In genomic region chr19:38361633-38362075, GRCh38 we compare ENCODE assay signal across 8 cellular contexts. TPM values are rescaled to one million over a fixed set of nuclear protein-coding genes. Genes with fewer than 3 reads are reported as not detected.
DNase-seq lines count a peak whose midpoint lies in the region; ATAC-seq and TF ChIP-seq lines count a peak whose summit lies in the region.

No MANE protein-coding gene starts in this region.

- under 1% methylated on average over 37 of the region's 37 CpGs for WGBS in HUES64

- peak overlapping the region; percentile 88 for H3K4me3 Mint-ChIP-seq in activated T-helper 2 cell treated with anti-CD3 and anti-CD28 coated beads, Interferon-gamma antibody, Interleukin-2, Interleukin-4, amounts not matched to agents 10 μg/mL and 5 μg/mL and 100 μg/mL, durations not matched to agents 14 hours and 24 hours and 36 hours (ENCODE audit: low read depth)
- peak overlapping the region; percentile 83 for H3K4me3 Mint-ChIP-seq in natural killer cell treated with Interleukin-12 subunit alpha and Interleukin-12 subunit beta and Interleukin-15 and Interleukin-18, amount 100 ng/mL, for 72 hours
- peak overlapping the region; percentile 82 for H3K4me3 Mint-ChIP-seq in stimulated activated naive CD8-positive, alpha-beta T cell treated with anti-CD3 and anti-CD28 coated beads, Interleukin-15, Interleukin-2, amounts not matched to agents 100 ng/mL and 50 ng/mL, for 24 hours

- H3K27me3 ChIP-seq in HUES64 (ENCODE audit: insufficient read depth, low read length): peaks cover 40% of the 10 kb centered on the region
- peaks cover 0 to 3% of the 10 kb centered on the region in 2 donors for H3K27me3 ChIP-seq in Peyer's patch

- POLR2A ChIA-PET in GM10248 (lab: Yijun Ruan, JAX): interaction anchor here (1.3 kb wide), 1 partner anchor 13 kb away, joined by 4 read pairs; the partner anchor contains the start of gene PSMD8

- H3K27ac Mint-ChIP-seq in activated T-helper 2 cell treated with anti-CD3 and anti-CD28 coated beads, Interferon-gamma antibody, Interleukin-2, Interleukin-4, amounts not matched to agents 10 μg/mL and 5 μg/mL and 100 μg/mL, durations not matched to agents 14 hours and 24 hours and 36 hours: peak overlapping the region; percentile 81
- no peak overlapping the region for H3K27ac Mint-ChIP-seq in natural killer cell treated with Interleukin-12 subunit alpha and Interleukin-12 subunit beta and Interleukin-15 and Interleukin-18, amount 100 ng/mL, for 72 hours
- H3K27ac Mint-ChIP-seq in stimulated activated naive CD8-positive, alpha-beta T cell treated with anti-CD3 and anti-CD28 coated beads, Interleukin-15, Interleukin-2, amounts not matched to agents 100 ng/mL and 50 ng/mL, for 24 hours: no peak overlapping the region

- no peaks in the 10 kb centered on the region for H3K9me3 Mint-ChIP-seq in activated T-helper 2 cell treated with anti-CD3 and anti-CD28 coated beads, Interferon-gamma antibody, Interleukin-2, Interleukin-4, amounts not matched to agents 10 μg/mL and 5 μg/mL and 100 μg/mL, durations not matched to agents 14 hours and 24 hours and 36 hours
- H3K9me3 Mint-ChIP-seq in natural killer cell treated with Interleukin-12 subunit alpha and Interleukin-12 subunit beta and Interleukin-15 and Interleukin-18, amount 100 ng/mL, for 72 hours: no peaks in the 10 kb centered on the region
- H3K9me3 Mint-ChIP-seq in stimulated activated naive CD8-positive, alpha-beta T cell treated with anti-CD3 and anti-CD28 coated beads, Interleukin-15, Interleukin-2, amounts not matched to agents 100 ng/mL and 50 ng/mL, for 24 hours: no peaks in the 10 kb centered on the region

- no peak overlapping the region; the same call in 1 of the 2 replicates for H3K27ac ChIP-seq in HUES64 (ENCODE audit: low read depth, low read length)
- H3K27ac ChIP-seq in Peyer's patch: peak overlapping the region in 2 of 4 donors; percentile 58 to 62

- intact Hi-C loops in activated T-helper 2 cell treated with anti-CD3 and anti-CD28 coated beads, Interferon-gamma antibody, Interleukin-2, Interleukin-4, amounts not matched to agents 10 μg/mL and 5 μg/mL and 100 μg/mL, durations not matched to agents 14 hours and 24 hours and 36 hours (cut with micrococcal nuclease): loop anchor here (1.0 kb wide), 2 partner anchors 13 to 26 kb away; partner anchors contain the start of genes CATSPERG and PSMD8

- no peak overlapping the region for H3K9ac ChIP-seq in HUES64 (ENCODE audit: low read depth, low read length)

- ATAC-seq in natural killer cell treated with Interleukin-12 subunit alpha and Interleukin-12 subunit beta and Interleukin-15 and Interleukin-18, amount 100 ng/mL, for 72 hours: peak; percentile 81 to 88
- no peak for ATAC-seq in HG03196 (IDR thresholded peaks at IDR 0.05; ENCODE audit: unreplicated experiment)

- H3K36me3 Mint-ChIP-seq in activated T-helper 2 cell treated with anti-CD3 and anti-CD28 coated beads, Interferon-gamma antibody, Interleukin-2, Interleukin-4, amounts not matched to agents 10 μg/mL and 5 μg/mL and 100 μg/mL, durations not matched to agents 14 hours and 24 hours and 36 hours (ENCODE audit: low read depth): no peaks in the 10 kb centered on the region
- no peaks in the 10 kb centered on the region for H3K36me3 Mint-ChIP-seq in natural killer cell treated with Interleukin-12 subunit alpha and Interleukin-12 subunit beta and Interleukin-15 and Interleukin-18, amount 100 ng/mL, for 72 hours
- H3K36me3 Mint-ChIP-seq in stimulated activated naive CD8-positive, alpha-beta T cell treated with anti-CD3 and anti-CD28 coated beads, Interleukin-15, Interleukin-2, amounts not matched to agents 100 ng/mL and 50 ng/mL, for 24 hours (ENCODE audit: low read depth): no peaks in the 10 kb centered on the region

- H3K36me3 ChIP-seq in HUES64 (ENCODE audit: insufficient read depth, low read length) (no peaks in the 10 kb centered on the region), Peyer's patch (no peaks in the 10 kb centered on the region)

- DNase-seq in GM10248 (ENCODE audit: extremely low spot score): peak; percentile 85
- peak; percentile 72 to 88 (median 83) for DNase-seq in Peyer's patch
- DNase-seq in activated T-helper 2 cell treated with anti-CD3 and anti-CD28 coated beads, Interferon-gamma antibody, Interleukin-2, Interleukin-4, amounts not matched to agents 10 μg/mL and 5 μg/mL and 100 μg/mL, durations not matched to agents 14 hours and 24 hours and 36 hours (ENCODE audit: low spot score): peak; percentile 77
- DNase-seq in fibroblast of the aortic adventitia (ENCODE audit: low read depth): peak; percentile 48
- peak; percentile 78 for DNase-seq in natural killer cell treated with Interleukin-12 subunit alpha and Interleukin-12 subunit beta and Interleukin-15 and Interleukin-18, amount 100 ng/mL, for 72 hours (ENCODE audit: low spot score)

- peaks cover 11% of the 10 kb centered on the region for H3K4me1 Mint-ChIP-seq in activated T-helper 2 cell treated with anti-CD3 and anti-CD28 coated beads, Interferon-gamma antibody, Interleukin-2, Interleukin-4, amounts not matched to agents 10 μg/mL and 5 μg/mL and 100 μg/mL, durations not matched to agents 14 hours and 24 hours and 36 hours (ENCODE audit: low read depth)
- peaks cover 6 to 11% of the 10 kb centered on the region in 2 donors for H3K4me1 Mint-ChIP-seq in natural killer cell treated with Interleukin-12 subunit alpha and Interleukin-12 subunit beta and Interleukin-15 and Interleukin-18, amount 100 ng/mL, for 72 hours (ENCODE audit: low read depth in 2 of 2)
- H3K4me1 Mint-ChIP-seq in stimulated activated naive CD8-positive, alpha-beta T cell treated with anti-CD3 and anti-CD28 coated beads, Interleukin-15, Interleukin-2, amounts not matched to agents 100 ng/mL and 50 ng/mL, for 24 hours (ENCODE audit: low read depth): peaks cover 18% of the 10 kb centered on the region

- TF ChIP-seq POLR2A in Peyer's patch (IDR thresholded peaks at IDR 0.05): no peak

- CTCF ChIA-PET in GM10248 (lab: Yijun Ruan, JAX): interaction anchor here (0.8 to 1.6 kb wide), 2 partner anchors 41 to 460 kb away, joined by 3 read pairs; partner anchors contain the start of gene FAM98C

- peaks cover 33% of the 10 kb centered on the region for H3K27me3 Mint-ChIP-seq in activated T-helper 2 cell treated with anti-CD3 and anti-CD28 coated beads, Interferon-gamma antibody, Interleukin-2, Interleukin-4, amounts not matched to agents 10 μg/mL and 5 μg/mL and 100 μg/mL, durations not matched to agents 14 hours and 24 hours and 36 hours (ENCODE audit: low read depth)
- H3K27me3 Mint-ChIP-seq in natural killer cell treated with Interleukin-12 subunit alpha and Interleukin-12 subunit beta and Interleukin-15 and Interleukin-18, amount 100 ng/mL, for 72 hours: peaks cover 9 to 22% of the 10 kb centered on the region in 2 donors
- H3K27me3 Mint-ChIP-seq in stimulated activated naive CD8-positive, alpha-beta T cell treated with anti-CD3 and anti-CD28 coated beads, Interleukin-15, Interleukin-2, amounts not matched to agents 100 ng/mL and 50 ng/mL, for 24 hours: peaks cover 25% of the 10 kb centered on the region

- H3K4me3 ChIP-seq in HUES64 (ENCODE audit: low read length) (peak overlapping the region; percentile 75), Peyer's patch (peak overlapping the region; percentile 32 to 65 (median 63)), fibroblast of the aortic adventitia (ENCODE audit: low read depth, low read length) (peak overlapping the region; percentile 69)

- no peak for TF ChIP-seq CTCF in GM10248 (IDR thresholded peaks at IDR 0.05; ENCODE audit: control extremely low read depth, extremely low read depth, low read depth, missing control alignments)
- TF ChIP-seq CTCF in Peyer's patch (IDR thresholded peaks at IDR 0.05): peak in 5 of 6 experiments; percentile 8 to 53 (median 42)
- peak; percentile 36 for TF ChIP-seq CTCF in fibroblast of the aortic adventitia (IDR thresholded peaks at IDR 0.05; ENCODE audit: insufficient read depth, low read length)

- H3K9me3 ChIP-seq in HUES64 (ENCODE audit: insufficient read depth, low read depth, low read length): peaks cover 5% of the 10 kb centered on the region
- H3K9me3 ChIP-seq in Peyer's patch: no peaks in the 10 kb centered on the region

- no peaks in the 10 kb centered on the region for H3K4me1 ChIP-seq in HUES64 (ENCODE audit: insufficient read depth, low read length)
- peaks cover 0 to 19% (median 4%) of the 10 kb centered on the region in 4 donors for H3K4me1 ChIP-seq in Peyer's patch

RNA-seq across cellular contexts. Expression of gene PSMD8, which starts 12.7 kb away (rescaled TPM):
- 205 TPM for polyA plus RNA-seq in HUES64 (2013, experiment 1 of 2)
- 206 TPM for polyA plus RNA-seq in HUES64 (2013, experiment 2 of 2)
- total RNA-seq in Peyer's patch: 100 to 1,000 TPM; 118 to 211 (median 164) TPM
- 286 and 299 TPM in 2 replicates for total RNA-seq in activated T-helper 2 cell treated with anti-CD3 and anti-CD28 coated beads, Interferon-gamma antibody, Interleukin-2, Interleukin-4, amounts not matched to agents 10 μg/mL and 5 μg/mL and 100 μg/mL, durations not matched to agents 14 hours and 24 hours and 36 hours
- total RNA-seq in fibroblast of the aortic adventitia (ENCODE audit: low replicate concordance): 55.4 and 223 TPM in 2 replicates
- 100 to 1,000 TPM; 133 to 252 TPM for total RNA-seq in natural killer cell treated with Interleukin-12 subunit alpha and Interleukin-12 subunit beta and Interleukin-15 and Interleukin-18, amount 100 ng/mL, for 72 hours

RNA-seq across cellular contexts. Expression of gene CATSPERG, which starts 26.0 kb away (rescaled TPM):
- polyA plus RNA-seq in HUES64 (2013, experiment 1 of 2): 0.55 TPM
- polyA plus RNA-seq in HUES64 (2013, experiment 2 of 2): 0.25 TPM
- 10 to 100 TPM in 3 of 4 donors, 1 to 10 TPM in 1; 5.0 to 51.0 (median 22.8) TPM for total RNA-seq in Peyer's patch
- total RNA-seq in activated T-helper 2 cell treated with anti-CD3 and anti-CD28 coated beads, Interferon-gamma antibody, Interleukin-2, Interleukin-4, amounts not matched to agents 10 μg/mL and 5 μg/mL and 100 μg/mL, durations not matched to agents 14 hours and 24 hours and 36 hours: 4.7 and 4.8 TPM in 2 replicates
- 0.98 and 1.4 TPM in 2 replicates for total RNA-seq in fibroblast of the aortic adventitia (ENCODE audit: low replicate concordance)
- 1 to 10 TPM; 6.1 to 9.4 TPM for total RNA-seq in natural killer cell treated with Interleukin-12 subunit alpha and Interleukin-12 subunit beta and Interleukin-15 and Interleukin-18, amount 100 ng/mL, for 72 hours

RNA-seq across cellular contexts. Expression of gene GGN, which starts 26.2 kb away (rescaled TPM):
- 0.65 TPM for polyA plus RNA-seq in HUES64 (2013, experiment 1 of 2)
- 1.2 TPM for polyA plus RNA-seq in HUES64 (2013, experiment 2 of 2)
- total RNA-seq in Peyer's patch (10 to 100 TPM in 1 of 4 donors, 1 to 10 TPM in 3; 2.5 to 10.1 (median 6.2) TPM), fibroblast of the aortic adventitia (ENCODE audit: low replicate concordance) (1.3 TPM in 1 of 2 replicates, not detected in the other)
- 0.71 TPM in 1 of 2 replicates, not detected in the other for total RNA-seq in activated T-helper 2 cell treated with anti-CD3 and anti-CD28 coated beads, Interferon-gamma antibody, Interleukin-2, Interleukin-4, amounts not matched to agents 10 μg/mL and 5 μg/mL and 100 μg/mL, durations not matched to agents 14 hours and 24 hours and 36 hours
- total RNA-seq in natural killer cell treated with Interleukin-12 subunit alpha and Interleukin-12 subunit beta and Interleukin-15 and Interleukin-18, amount 100 ng/mL, for 72 hours: under 1 TPM in 1 of 2 donors, not detected in 1; 0.24 TPM

RNA-seq across cellular contexts. Expression of gene SPRED3, which starts 26.8 kb away (rescaled TPM):
- polyA plus RNA-seq in HUES64 (2013, experiment 1 of 2): 3.7 TPM
- 5.5 TPM for polyA plus RNA-seq in HUES64 (2013, experiment 2 of 2)
- total RNA-seq in Peyer's patch (1 to 10 TPM in 2 of 4 donors, under 1 TPM in 1, not detected in 1; 0.88 to 5.9 (median 2.4) TPM), fibroblast of the aortic adventitia (ENCODE audit: low replicate concordance) (0.41 and 9.7 TPM in 2 replicates)
- 3.2 TPM in 2 replicates for total RNA-seq in activated T-helper 2 cell treated with anti-CD3 and anti-CD28 coated beads, Interferon-gamma antibody, Interleukin-2, Interleukin-4, amounts not matched to agents 10 μg/mL and 5 μg/mL and 100 μg/mL, durations not matched to agents 14 hours and 24 hours and 36 hours
- total RNA-seq in natural killer cell treated with Interleukin-12 subunit alpha and Interleukin-12 subunit beta and Interleukin-15 and Interleukin-18, amount 100 ng/mL, for 72 hours: 1 to 10 TPM; 2.5 to 4.6 TPM

RNA-seq across cellular contexts. Expression of gene FAM98C, which starts 41.2 kb away (rescaled TPM):
- polyA plus RNA-seq in HUES64 (2013, experiment 1 of 2): 3.5 TPM
- polyA plus RNA-seq in HUES64 (2013, experiment 2 of 2): 4.3 TPM
- total RNA-seq in Peyer's patch (10 to 100 TPM; 28.9 to 76.8 (median 48.1) TPM), fibroblast of the aortic adventitia (ENCODE audit: low replicate concordance) (11.9 and 46.0 TPM in 2 replicates)
- total RNA-seq in activated T-helper 2 cell treated with anti-CD3 and anti-CD28 coated beads, Interferon-gamma antibody, Interleukin-2, Interleukin-4, amounts not matched to agents 10 μg/mL and 5 μg/mL and 100 μg/mL, durations not matched to agents 14 hours and 24 hours and 36 hours: 32.7 and 34.5 TPM in 2 replicates
- total RNA-seq in natural killer cell treated with Interleukin-12 subunit alpha and Interleukin-12 subunit beta and Interleukin-15 and Interleukin-18, amount 100 ng/mL, for 72 hours: 10 to 100 TPM; 21.8 to 25.8 TPM
